In the genomic region with DNA sequence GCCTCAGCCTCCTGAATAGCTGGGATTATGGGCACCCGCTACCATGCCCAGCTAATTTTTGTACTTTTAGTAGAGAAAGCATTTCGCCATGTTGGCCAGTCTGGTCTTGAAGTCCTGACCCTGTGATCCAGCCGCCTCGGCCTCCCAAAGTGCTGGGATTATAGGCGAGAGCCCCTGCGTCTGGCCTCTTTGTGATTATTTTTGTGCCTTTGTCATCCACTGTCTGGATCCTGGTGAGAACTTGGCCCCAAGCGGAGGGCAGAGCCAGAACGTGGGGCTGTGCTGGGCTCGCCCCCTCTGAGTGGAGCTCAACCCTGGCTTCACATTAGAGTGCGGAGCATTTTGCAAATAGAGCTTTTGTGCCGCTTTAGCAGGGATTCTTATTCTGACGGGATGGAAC, we compare ENCODE assay signal across 3 cellular contexts. TPM values are rescaled to one million over a fixed set of nuclear protein-coding genes. Genes with fewer than 3 reads are reported as not detected.
"Had no signal": no experiment of that assay in that cellular context is flagged by ENCODE, and none has a peak within 500 bp of the region (broad histone marks: within the 10 kb centered on the region; RNA-seq: fewer than 3 reads in every experiment).

No MANE protein-coding gene starts in this region.

RNA-seq across cellular contexts. Expression of a gene that starts 47.6 kb away (rescaled TPM):
- total RNA-seq: ascending aorta, astrocyte, chondrocyte had no signal
